In the genomic region with DNA sequence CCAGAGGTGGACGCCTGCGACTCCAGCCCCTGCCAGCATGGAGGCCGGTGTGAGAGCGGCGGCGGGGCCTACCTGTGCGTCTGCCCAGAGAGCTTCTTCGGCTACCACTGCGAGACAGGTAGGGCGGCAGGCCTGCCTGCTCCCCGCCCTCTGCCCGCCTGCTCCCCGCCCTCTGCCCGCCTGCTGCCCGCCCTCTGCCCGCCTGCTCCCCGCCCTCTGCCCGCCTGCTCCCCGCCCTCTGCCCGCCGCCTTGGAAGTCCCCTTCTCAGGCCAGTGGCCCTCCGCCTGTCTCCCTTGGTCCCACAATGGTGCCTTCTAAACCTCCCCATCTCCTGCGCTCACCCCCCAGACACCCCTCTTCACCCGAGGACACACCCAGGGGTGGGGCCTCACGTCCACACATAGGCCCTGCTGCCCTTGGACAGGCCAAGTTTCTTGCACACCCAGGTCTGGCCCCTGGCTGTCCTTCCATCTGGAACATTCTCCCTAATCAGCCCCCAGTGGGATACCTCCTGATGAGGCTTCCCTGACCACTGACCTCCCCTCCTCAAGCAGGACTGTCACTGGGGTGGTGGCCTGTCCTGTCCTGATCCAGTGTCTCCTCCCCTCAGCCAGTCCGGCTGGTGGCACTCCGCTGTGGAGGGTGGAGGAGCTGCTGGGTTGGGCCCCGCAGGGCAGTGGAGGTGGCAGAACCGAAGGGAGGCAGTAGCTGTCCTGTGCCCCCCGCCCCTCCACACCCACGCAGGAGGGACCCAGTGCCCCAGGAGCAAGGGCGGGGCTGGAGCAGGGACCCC, we compare ENCODE assay signal across 1 cellular context.
TF ChIP-seq lines count a peak whose summit lies in the region.

No MANE protein-coding gene starts in this region.

TF ChIP-seq in HepG2, 621 proteins besides CTCF, POLR2A, EP300 and RAD21 (continues in another document):
- TF ChIP-seq, protein P1, sequence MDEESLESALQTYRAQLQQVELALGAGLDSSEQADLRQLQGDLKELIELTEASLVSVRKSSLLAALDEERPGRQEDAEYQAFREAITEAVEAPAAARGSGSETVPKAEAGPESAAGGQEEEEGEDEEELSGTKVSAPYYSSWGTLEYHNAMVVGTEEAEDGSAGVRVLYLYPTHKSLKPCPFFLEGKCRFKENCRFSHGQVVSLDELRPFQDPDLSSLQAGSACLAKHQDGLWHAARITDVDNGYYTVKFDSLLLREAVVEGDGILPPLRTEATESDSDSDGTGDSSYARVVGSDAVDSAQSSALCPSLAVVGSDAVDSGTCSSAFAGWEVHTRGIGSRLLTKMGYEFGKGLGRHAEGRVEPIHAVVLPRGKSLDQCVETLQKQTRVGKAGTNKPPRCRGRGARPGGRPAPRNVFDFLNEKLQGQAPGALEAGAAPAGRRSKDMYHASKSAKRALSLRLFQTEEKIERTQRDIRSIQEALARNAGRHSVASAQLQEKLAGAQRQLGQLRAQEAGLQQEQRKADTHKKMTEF (CRISPR knock-in tag; IDR thresholded peaks at IDR 0.05) = no peak
- TF ChIP-seq, protein P2, sequence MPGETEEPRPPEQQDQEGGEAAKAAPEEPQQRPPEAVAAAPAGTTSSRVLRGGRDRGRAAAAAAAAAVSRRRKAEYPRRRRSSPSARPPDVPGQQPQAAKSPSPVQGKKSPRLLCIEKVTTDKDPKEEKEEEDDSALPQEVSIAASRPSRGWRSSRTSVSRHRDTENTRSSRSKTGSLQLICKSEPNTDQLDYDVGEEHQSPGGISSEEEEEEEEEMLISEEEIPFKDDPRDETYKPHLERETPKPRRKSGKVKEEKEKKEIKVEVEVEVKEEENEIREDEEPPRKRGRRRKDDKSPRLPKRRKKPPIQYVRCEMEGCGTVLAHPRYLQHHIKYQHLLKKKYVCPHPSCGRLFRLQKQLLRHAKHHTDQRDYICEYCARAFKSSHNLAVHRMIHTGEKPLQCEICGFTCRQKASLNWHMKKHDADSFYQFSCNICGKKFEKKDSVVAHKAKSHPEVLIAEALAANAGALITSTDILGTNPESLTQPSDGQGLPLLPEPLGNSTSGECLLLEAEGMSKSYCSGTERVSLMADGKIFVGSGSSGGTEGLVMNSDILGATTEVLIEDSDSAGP (CRISPR knock-in tag; IDR thresholded peaks at IDR 0.05; ENCODE audit: borderline replicate concordance) = 0 out of 2 replicates have a peak, but pooled peaks have one; percentile 13
- TF ChIP-seq ZSCAN21 (CRISPR knock-in tag; IDR thresholded peaks at IDR 0.05; ENCODE audit: borderline replicate concordance) (no peak), IRX3 (CRISPR knock-in tag; IDR thresholded peaks at IDR 0.05; ENCODE audit: borderline replicate concordance, low read depth) (no peak), ZNF674 (CRISPR knock-in tag; IDR thresholded peaks at IDR 0.05; ENCODE audit: low read depth) (no peak), ARID2 (CRISPR knock-in tag; IDR thresholded peaks at IDR 0.05; ENCODE audit: borderline replicate concordance) (no peak), NFRKB (IDR thresholded peaks at IDR 0.05) (no peak), ZNF678 (CRISPR knock-in tag; IDR thresholded peaks at IDR 0.05) (no peak), ZNF780A (CRISPR knock-in tag; IDR thresholded peaks at IDR 0.05) (no peak), BORCS8-MEF2B (CRISPR knock-in tag; IDR thresholded peaks at IDR 0.05) (no peak), NFYC (CRISPR knock-in tag; IDR thresholded peaks at IDR 0.05) (no peak), ZNF761 (CRISPR knock-in tag; conservative IDR thresholded peaks at IDR 0.05) (no peak), ZNF432 (CRISPR knock-in tag; IDR thresholded peaks at IDR 0.05; ENCODE audit: borderline replicate concordance) (no peak), FIP1L1 (IDR thresholded peaks at IDR 0.05; ENCODE audit: borderline replicate concordance, insufficient read depth, low read depth, low read length) (no peak), SNAI1 (CRISPR knock-in tag; IDR thresholded peaks at IDR 0.05; ENCODE audit: borderline replicate concordance) (no peak), SUZ12 (IDR thresholded peaks at IDR 0.05; ENCODE audit: low read depth, low read length) (no peak), TP53 (CRISPR knock-in tag; conservative IDR thresholded peaks at IDR 0.05) (no peak), RBM22 (optimal IDR thresholded peaks at IDR 0.05; ENCODE audit: low read length) (no peak), GATAD2A (CRISPR knock-in tag; IDR thresholded peaks at IDR 0.05) (no peak), SRSF1 (optimal IDR thresholded peaks at IDR 0.05; ENCODE audit: low read depth, low read length) (no peak), ZC3H13 (CRISPR knock-in tag; IDR thresholded peaks at IDR 0.05) (no peak), NFIC (IDR thresholded peaks at IDR 0.05; ENCODE audit: low read length) (no peak), ZNF749 (CRISPR knock-in tag; IDR thresholded peaks at IDR 0.05; ENCODE audit: borderline replicate concordance) (no peak), ZNF7 (CRISPR knock-in tag; IDR thresholded peaks at IDR 0.05) (no peak), YY1 (IDR thresholded peaks at IDR 0.05; ENCODE audit: insufficient read depth, insufficient replicate concordance, low read depth, low read length) (peak; percentile 13), ZNF747 (CRISPR knock-in tag; IDR thresholded peaks at IDR 0.05; ENCODE audit: borderline replicate concordance) (no peak), RFX5 (IDR thresholded peaks at IDR 0.05; ENCODE audit: low read depth, low read length) (no peak), TCF7 (IDR thresholded peaks at IDR 0.05; ENCODE audit: low read depth) (no peak), KLF9 (CRISPR knock-in tag; IDR thresholded peaks at IDR 0.05; ENCODE audit: low read depth) (no peak)
- TF ChIP-seq, protein P3, sequence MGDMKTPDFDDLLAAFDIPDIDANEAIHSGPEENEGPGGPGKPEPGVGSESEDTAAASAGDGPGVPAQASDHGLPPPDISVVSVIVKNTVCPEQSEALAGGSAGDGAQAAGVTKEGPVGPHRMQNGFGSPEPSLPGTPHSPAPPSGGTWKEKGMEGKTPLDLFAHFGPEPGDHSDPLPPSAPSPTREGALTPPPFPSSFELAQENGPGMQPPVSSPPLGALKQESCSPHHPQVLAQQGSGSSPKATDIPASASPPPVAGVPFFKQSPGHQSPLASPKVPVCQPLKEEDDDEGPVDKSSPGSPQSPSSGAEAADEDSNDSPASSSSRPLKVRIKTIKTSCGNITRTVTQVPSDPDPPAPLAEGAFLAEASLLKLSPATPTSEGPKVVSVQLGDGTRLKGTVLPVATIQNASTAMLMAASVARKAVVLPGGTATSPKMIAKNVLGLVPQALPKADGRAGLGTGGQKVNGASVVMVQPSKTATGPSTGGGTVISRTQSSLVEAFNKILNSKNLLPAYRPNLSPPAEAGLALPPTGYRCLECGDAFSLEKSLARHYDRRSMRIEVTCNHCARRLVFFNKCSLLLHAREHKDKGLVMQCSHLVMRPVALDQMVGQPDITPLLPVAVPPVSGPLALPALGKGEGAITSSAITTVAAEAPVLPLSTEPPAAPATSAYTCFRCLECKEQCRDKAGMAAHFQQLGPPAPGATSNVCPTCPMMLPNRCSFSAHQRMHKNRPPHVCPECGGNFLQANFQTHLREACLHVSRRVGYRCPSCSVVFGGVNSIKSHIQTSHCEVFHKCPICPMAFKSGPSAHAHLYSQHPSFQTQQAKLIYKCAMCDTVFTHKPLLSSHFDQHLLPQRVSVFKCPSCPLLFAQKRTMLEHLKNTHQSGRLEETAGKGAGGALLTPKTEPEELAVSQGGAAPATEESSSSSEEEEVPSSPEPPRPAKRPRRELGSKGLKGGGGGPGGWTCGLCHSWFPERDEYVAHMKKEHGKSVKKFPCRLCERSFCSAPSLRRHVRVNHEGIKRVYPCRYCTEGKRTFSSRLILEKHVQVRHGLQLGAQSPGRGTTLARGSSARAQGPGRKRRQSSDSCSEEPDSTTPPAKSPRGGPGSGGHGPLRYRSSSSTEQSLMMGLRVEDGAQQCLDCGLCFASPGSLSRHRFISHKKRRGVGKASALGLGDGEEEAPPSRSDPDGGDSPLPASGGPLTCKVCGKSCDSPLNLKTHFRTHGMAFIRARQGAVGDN (CRISPR knock-in tag; IDR thresholded peaks at IDR 0.05) = no peak; the same call in none of the 2 replicates
- TF ChIP-seq, protein P4, sequence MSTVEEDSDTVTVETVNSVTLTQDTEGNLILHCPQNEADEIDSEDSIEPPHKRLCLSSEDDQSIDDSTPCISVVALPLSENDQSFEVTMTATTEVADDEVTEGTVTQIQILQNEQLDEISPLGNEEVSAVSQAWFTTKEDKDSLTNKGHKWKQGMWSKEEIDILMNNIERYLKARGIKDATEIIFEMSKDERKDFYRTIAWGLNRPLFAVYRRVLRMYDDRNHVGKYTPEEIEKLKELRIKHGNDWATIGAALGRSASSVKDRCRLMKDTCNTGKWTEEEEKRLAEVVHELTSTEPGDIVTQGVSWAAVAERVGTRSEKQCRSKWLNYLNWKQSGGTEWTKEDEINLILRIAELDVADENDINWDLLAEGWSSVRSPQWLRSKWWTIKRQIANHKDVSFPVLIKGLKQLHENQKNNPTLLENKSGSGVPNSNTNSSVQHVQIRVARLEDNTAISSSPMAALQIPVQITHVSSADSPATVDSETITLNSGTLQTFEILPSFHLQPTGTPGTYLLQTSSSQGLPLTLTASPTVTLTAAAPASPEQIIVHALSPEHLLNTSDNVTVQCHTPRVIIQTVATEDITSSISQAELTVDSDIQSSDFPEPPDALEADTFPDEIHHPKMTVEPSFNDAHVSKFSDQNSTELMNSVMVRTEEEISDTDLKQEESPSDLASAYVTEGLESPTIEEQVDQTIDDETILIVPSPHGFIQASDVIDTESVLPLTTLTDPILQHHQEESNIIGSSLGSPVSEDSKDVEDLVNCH (CRISPR knock-in tag; IDR thresholded peaks at IDR 0.05) = no peak
- TF ChIP-seq, protein P5, sequence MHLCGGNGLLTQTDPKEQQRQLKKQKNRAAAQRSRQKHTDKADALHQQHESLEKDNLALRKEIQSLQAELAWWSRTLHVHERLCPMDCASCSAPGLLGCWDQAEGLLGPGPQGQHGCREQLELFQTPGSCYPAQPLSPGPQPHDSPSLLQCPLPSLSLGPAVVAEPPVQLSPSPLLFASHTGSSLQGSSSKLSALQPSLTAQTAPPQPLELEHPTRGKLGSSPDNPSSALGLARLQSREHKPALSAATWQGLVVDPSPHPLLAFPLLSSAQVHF (CRISPR knock-in tag; IDR thresholded peaks at IDR 0.05) = no peak
- TF ChIP-seq, protein P6, sequence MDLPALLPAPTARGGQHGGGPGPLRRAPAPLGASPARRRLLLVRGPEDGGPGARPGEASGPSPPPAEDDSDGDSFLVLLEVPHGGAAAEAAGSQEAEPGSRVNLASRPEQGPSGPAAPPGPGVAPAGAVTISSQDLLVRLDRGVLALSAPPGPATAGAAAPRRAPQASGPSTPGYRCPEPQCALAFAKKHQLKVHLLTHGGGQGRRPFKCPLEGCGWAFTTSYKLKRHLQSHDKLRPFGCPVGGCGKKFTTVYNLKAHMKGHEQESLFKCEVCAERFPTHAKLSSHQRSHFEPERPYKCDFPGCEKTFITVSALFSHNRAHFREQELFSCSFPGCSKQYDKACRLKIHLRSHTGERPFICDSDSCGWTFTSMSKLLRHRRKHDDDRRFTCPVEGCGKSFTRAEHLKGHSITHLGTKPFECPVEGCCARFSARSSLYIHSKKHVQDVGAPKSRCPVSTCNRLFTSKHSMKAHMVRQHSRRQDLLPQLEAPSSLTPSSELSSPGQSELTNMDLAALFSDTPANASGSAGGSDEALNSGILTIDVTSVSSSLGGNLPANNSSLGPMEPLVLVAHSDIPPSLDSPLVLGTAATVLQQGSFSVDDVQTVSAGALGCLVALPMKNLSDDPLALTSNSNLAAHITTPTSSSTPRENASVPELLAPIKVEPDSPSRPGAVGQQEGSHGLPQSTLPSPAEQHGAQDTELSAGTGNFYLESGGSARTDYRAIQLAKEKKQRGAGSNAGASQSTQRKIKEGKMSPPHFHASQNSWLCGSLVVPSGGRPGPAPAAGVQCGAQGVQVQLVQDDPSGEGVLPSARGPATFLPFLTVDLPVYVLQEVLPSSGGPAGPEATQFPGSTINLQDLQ (CRISPR knock-in tag; IDR thresholded peaks at IDR 0.05) = no peak
- TF ChIP-seq, protein P7, sequence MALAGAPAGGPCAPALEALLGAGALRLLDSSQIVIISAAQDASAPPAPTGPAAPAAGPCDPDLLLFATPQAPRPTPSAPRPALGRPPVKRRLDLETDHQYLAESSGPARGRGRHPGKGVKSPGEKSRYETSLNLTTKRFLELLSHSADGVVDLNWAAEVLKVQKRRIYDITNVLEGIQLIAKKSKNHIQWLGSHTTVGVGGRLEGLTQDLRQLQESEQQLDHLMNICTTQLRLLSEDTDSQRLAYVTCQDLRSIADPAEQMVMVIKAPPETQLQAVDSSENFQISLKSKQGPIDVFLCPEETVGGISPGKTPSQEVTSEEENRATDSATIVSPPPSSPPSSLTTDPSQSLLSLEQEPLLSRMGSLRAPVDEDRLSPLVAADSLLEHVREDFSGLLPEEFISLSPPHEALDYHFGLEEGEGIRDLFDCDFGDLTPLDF (CRISPR knock-in tag; IDR thresholded peaks at IDR 0.05) = no peak
- TF ChIP-seq, protein P8, sequence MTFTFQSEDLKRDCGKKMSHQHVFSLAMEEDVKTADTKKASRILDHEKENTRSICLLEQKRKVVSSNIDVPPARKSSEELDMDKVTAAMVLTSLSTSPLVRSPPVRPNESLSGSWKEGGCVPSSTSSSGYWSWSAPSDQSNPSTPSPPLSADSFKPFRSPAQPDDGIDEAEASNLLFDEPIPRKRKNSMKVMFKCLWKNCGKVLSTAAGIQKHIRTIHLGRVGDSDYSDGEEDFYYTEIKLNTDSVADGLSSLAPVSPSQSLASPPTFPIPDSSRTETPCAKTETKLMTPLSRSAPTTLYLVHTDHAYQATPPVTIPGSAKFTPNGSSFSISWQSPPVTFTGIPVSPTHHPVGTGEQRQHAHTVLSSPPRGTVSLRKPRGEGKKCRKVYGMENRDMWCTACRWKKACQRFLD (CRISPR knock-in tag; IDR thresholded peaks at IDR 0.05; ENCODE audit: borderline replicate concordance) = no peak
- TF ChIP-seq, protein P9, sequence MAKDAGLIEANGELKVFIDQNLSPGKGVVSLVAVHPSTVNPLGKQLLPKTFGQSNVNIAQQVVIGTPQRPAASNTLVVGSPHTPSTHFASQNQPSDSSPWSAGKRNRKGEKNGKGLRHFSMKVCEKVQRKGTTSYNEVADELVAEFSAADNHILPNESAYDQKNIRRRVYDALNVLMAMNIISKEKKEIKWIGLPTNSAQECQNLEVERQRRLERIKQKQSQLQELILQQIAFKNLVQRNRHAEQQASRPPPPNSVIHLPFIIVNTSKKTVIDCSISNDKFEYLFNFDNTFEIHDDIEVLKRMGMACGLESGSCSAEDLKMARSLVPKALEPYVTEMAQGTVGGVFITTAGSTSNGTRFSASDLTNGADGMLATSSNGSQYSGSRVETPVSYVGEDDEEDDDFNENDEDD (CRISPR knock-in tag; IDR thresholded peaks at IDR 0.05; ENCODE audit: borderline replicate concordance) = no peak
- TF ChIP-seq, protein P10, sequence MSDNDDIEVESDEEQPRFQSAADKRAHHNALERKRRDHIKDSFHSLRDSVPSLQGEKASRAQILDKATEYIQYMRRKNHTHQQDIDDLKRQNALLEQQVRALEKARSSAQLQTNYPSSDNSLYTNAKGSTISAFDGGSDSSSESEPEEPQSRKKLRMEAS (IDR thresholded peaks at IDR 0.05) = no peak
- TF ChIP-seq, protein P11, sequence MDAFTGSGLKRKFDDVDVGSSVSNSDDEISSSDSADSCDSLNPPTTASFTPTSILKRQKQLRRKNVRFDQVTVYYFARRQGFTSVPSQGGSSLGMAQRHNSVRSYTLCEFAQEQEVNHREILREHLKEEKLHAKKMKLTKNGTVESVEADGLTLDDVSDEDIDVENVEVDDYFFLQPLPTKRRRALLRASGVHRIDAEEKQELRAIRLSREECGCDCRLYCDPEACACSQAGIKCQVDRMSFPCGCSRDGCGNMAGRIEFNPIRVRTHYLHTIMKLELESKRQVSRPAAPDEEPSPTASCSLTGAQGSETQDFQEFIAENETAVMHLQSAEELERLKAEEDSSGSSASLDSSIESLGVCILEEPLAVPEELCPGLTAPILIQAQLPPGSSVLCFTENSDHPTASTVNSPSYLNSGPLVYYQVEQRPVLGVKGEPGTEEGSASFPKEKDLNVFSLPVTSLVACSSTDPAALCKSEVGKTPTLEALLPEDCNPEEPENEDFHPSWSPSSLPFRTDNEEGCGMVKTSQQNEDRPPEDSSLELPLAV (CRISPR knock-in tag; conservative IDR thresholded peaks at IDR 0.05; ENCODE audit: low read depth) = no peak
- TF ChIP-seq, protein P12, sequence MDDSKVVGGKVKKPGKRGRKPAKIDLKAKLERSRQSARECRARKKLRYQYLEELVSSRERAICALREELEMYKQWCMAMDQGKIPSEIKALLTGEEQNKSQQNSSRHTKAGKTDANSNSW (CRISPR knock-in tag; IDR thresholded peaks at IDR 0.05; ENCODE audit: borderline replicate concordance) = no peak
